ENCODE assay signal across 13 cellular contexts in the genomic region with DNA sequence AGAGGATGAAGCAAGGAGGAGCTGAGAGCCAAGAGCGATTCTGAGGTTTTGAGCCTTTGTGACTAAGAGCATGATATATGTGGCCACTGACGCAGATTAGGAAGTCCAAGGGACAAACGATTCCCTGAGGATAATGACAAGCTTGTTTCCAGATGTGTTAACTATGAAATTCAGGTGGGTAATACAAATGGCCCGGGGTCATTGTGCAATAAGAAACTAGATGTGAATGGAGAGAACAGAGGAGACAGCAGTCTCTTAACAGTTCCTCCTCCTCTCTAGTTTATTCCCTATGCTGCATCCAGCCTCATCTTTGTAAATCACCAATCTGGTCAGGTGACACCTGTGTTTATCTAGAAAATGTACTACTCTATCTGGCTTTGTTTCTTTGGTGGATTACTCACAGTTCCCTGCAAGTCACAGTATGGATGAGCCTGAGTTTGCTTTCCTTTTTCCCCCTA.
DNase-seq lines count a peak whose midpoint lies in the region; ATAC-seq, FAIRE-seq and TF ChIP-seq lines count a peak whose summit lies in the region.
"Had no signal": no experiment of that assay in that cellular context is flagged by ENCODE, and none has a peak within 500 bp of the region (broad histone marks: within the 10 kb centered on the region; RNA-seq: fewer than 3 reads in every experiment).

No MANE protein-coding gene starts in this region.

- no peak overlapping the region for H2AFZ ChIP-seq in HCT116 (ENCODE audit: low read depth, low read length, poor library complexity, severe bottlenecking)

- peak; percentile 97 for DNase-seq in HCT116 (ENCODE audit: low read depth, low spot score)
- DNase-seq in RWPE2 (ENCODE audit: low spot score): no peak
- DNase-seq in fibroblast of gingiva (ENCODE audit: low read depth): peak; percentile 97
- peak; percentile 87 for DNase-seq in small intestine
- DNase-seq in globus pallidus (ENCODE audit: low spot score): no peak
- DNase-seq in HUDEP-2 (lab: John Stamatoyannopoulos, UW; ENCODE audit: unreplicated experiment in 76 of 76): no peak
- no peak for DNase-seq in iPS-NIHi11 (ENCODE audit: low spot score)
- DNase-seq: activated CD8-positive, alpha-beta memory T cell treated with anti-CD3 and anti-CD28 coated beads, Interleukin-2, amount 10 ng/mL, durations not matched to agents 7 days and 5 days; central memory CD4-positive, alpha-beta T cell; SHP77 treated with DMSO at 0.1 percent for 48 hours; stimulated activated CD4-positive, alpha-beta T cell treated with anti-CD3 and anti-CD28 coated beads, Interleukin-4, amount 100 ng/mL, for 4 hours; tibial artery had no signal

- H3K27ac ChIP-seq in HCT116 (ENCODE audit: low read depth, low read length) (peak overlapping the region; percentile 92), RWPE2 (ENCODE audit: poor library complexity, severe bottlenecking) (peak overlapping the region; percentile 88), small intestine (ENCODE audit: low read depth in 1 of 2, low read length in 1 of 2) (peak overlapping the region in 1 of 2 donors; percentile 72)
- H3K27ac ChIP-seq: tibial artery had no signal

- whole genome bisulfite sequencing in small intestine, 3 donors: 11 to 40% (median 29%) methylated on average over 4 of the region's 4 CpGs

- no peak for TF ChIP-seq RAD21 in HCT116 (IDR thresholded peaks at IDR 0.05; ENCODE audit: low read depth)

- H3K36me3 ChIP-seq in HCT116 (ENCODE audit: control insufficient read depth in 1 of 2, insufficient read depth in 2 of 2, low read length in 2 of 2): no peaks in the 10 kb centered on the region; a peak in 1 of 4 replicates
- no peaks in the 10 kb centered on the region for H3K36me3 ChIP-seq in RWPE2 (ENCODE audit: low read depth)
- no peaks in the 10 kb centered on the region for H3K36me3 ChIP-seq in small intestine (ENCODE audit: control insufficient read depth in 2 of 2, insufficient read depth in 2 of 2, low read length in 2 of 2)
- H3K36me3 ChIP-seq: tibial artery had no signal

- ATAC-seq in HCT116 (peak; percentile 67), RWPE2 (ENCODE audit: low read depth) (peak; percentile 85), GM21619 (IDR thresholded peaks at IDR 0.05; ENCODE audit: unreplicated experiment) (no peak)
- ATAC-seq: activated CD8-positive, alpha-beta memory T cell treated with anti-CD3 and anti-CD28 coated beads, Interleukin-2, amount 10 ng/mL, durations not matched to agents 7 days and 5 days had no signal

- no peak for FAIRE-seq in small intestine (lab: Jason Lieb, UNC)

- CTCF ChIA-PET in HCT116 (lab: Charles Lee): interaction anchor here (1.0 to 1.8 kb wide), 4 partner anchors 11 to 178 kb away, joined by 3 to 7 read pairs (median 5); no protein-coding TSS in a partner anchor

- H3K27me3 ChIP-seq in HCT116 (ENCODE audit: insufficient read depth, low read length): no peaks in the 10 kb centered on the region
- no peaks in the 10 kb centered on the region for H3K27me3 ChIP-seq in RWPE2 (ENCODE audit: insufficient read depth, poor library complexity, severe bottlenecking)
- H3K27me3 ChIP-seq in small intestine (ENCODE audit: control insufficient read depth in 2 of 2, insufficient read depth in 2 of 2, low read length in 2 of 2): no peaks in the 10 kb centered on the region
- H3K27me3 ChIP-seq: tibial artery had no signal

- no peaks in the 10 kb centered on the region for H4K20me1 ChIP-seq in HCT116 (ENCODE audit: insufficient read depth)

- RAD21 ChIA-PET in HCT116 (lab: Charles Lee; ENCODE audit: low non-redundant PET in 1 of 2, low total read pairs in 2 of 2, uncharacterized antibody in 2 of 2, unreplicated experiment in 2 of 2): interaction anchor here (0.9 to 1.3 kb wide), 4 partner anchors 10 to 15 kb away, joined by 3 to 5 read pairs (median 3); no protein-coding TSS in a partner anchor

- H3K9ac ChIP-seq in HCT116 (ENCODE audit: low read length): peak overlapping the region; percentile 72

- H3K9me3 ChIP-seq in HCT116 (ENCODE audit: control insufficient read depth in 1 of 2, insufficient read depth in 1 of 2, low read depth in 1 of 2, low read length in 2 of 2) (no peaks in the 10 kb centered on the region), RWPE2 (ENCODE audit: severe bottlenecking) (no peaks in the 10 kb centered on the region), small intestine (ENCODE audit: control insufficient read depth, low read depth) (no peaks in the 10 kb centered on the region)
- H3K9me3 ChIP-seq: tibial artery had no signal

- H3K9me2 ChIP-seq in HCT116 (ENCODE audit: insufficient read depth): no peaks in the 10 kb centered on the region

- intact Hi-C loops in HCT116 (cut with micrococcal nuclease): loop anchor here (5.0 kb wide), 1 partner anchor 191 kb away; no protein-coding TSS in a partner anchor

- peak overlapping the region; percentile 69 for H3K4me2 ChIP-seq in HCT116 (ENCODE audit: low read length)

- POLR2A ChIA-PET in HCT116 (lab: Charles Lee): interaction anchor here (1.0 to 4.9 kb wide), 9 partner anchors 10 to 86 kb away, joined by 3 to 50 read pairs (median 11); no protein-coding TSS in a partner anchor

- no peaks in the 10 kb centered on the region for H3K79me2 ChIP-seq in HCT116 (ENCODE audit: insufficient read depth, low read length)

- H3K4me3 ChIP-seq in HCT116 (replicated peaks in 1 of 2; ENCODE audit: low read depth in 1 of 2, low read length in 2 of 2) (peak overlapping the region in 1 of 2 experiments; percentile 27; a peak in 2 of 4 replicates), RWPE2 (ENCODE audit: severe bottlenecking) (no peak overlapping the region), small intestine (ENCODE audit: low read depth in 1 of 2, low read length in 2 of 2) (no peak overlapping the region)
- H3K4me3 ChIP-seq: tibial artery had no signal

- TF ChIP-seq CTCF in HCT116 (IDR thresholded peaks at IDR 0.05 in 2 of 3, conservative IDR thresholded peaks at IDR 0.05 in 1 of 3; ENCODE audit: borderline replicate concordance in 1 of 3, insufficient read depth in 1 of 3, low read depth in 2 of 3, low read length in 2 of 3) (no peak), RWPE2 (IDR thresholded peaks at IDR 0.05; ENCODE audit: poor library complexity, severe bottlenecking) (no peak)

- no TSS peak for BruUV-seq in HCT116 (replicated peaks; lab: Mats Ljungman, UMichigan)

- TF ChIP-seq POLR2A in HCT116 (IDR thresholded peaks at IDR 0.05; ENCODE audit: borderline replicate concordance, extremely low read depth, insufficient read depth, insufficient read length): no peak

- H3K4me1 ChIP-seq in HCT116 (ENCODE audit: control insufficient read depth in 1 of 2, insufficient read depth in 2 of 2, low read length in 2 of 2) (peaks cover 86 to 95% of the 10 kb centered on the region in 2 experiments), RWPE2 (ENCODE audit: insufficient read depth, poor library complexity, severe bottlenecking) (peaks cover 33% of the 10 kb centered on the region), small intestine (ENCODE audit: control insufficient read depth in 2 of 2, insufficient read depth in 1 of 2, low read depth in 1 of 2, low read length in 1 of 2) (peaks cover 13 to 19% of the 10 kb centered on the region in 2 donors)

TF ChIP-seq in HCT116, 20 proteins besides CTCF, POLR2A, EP300 and RAD21:
- TF ChIP-seq POLR2AphosphoS5 (IDR thresholded peaks at IDR 0.05; ENCODE audit: low read depth, low read length): peak; percentile 70
- TF ChIP-seq YY1 (IDR thresholded peaks at IDR 0.05; ENCODE audit: extremely low read depth, insufficient replicate concordance, low read depth, low read length): no peak

Comparison
In these comparisons a context has a peak if more than half of its experiments do, and no peak if none do; other contexts are left out.
1. DNase-seq: peak in HCT116 (single experiment), fibroblast of gingiva (single experiment) and small intestine (single experiment); none in RWPE2 (single experiment), globus pallidus (single experiment), HUDEP-2 (0 of 76) and iPS-NIHi11 (single experiment).